Comparison of ENCODE assay signal across 22 cellular contexts in genomic region chrX:123254457-123254856, GRCh38.
DNase-seq lines count a peak whose midpoint lies in the region; ATAC-seq, FAIRE-seq and TF ChIP-seq lines count a peak whose summit lies in the region.
"Had no signal": no experiment of that assay in that cellular context is flagged by ENCODE, and none has a peak within 500 bp of the region (broad histone marks: within the 10 kb centered on the region; RNA-seq: fewer than 3 reads in every experiment).

No MANE protein-coding gene starts in this region.

- ATAC-seq in A549 (no peak), left cardiac atrium (no peak)
- ATAC-seq in activated CD8-positive, alpha-beta T cell treated with anti-CD3 and anti-CD28 coated beads for 36 hours = no peak
- ATAC-seq: CD8-positive, alpha-beta T cell; GM12878 had no signal

- H3K9ac ChIP-seq in astrocyte (ENCODE audit: low read length) = no peak overlapping the region
- H3K9ac ChIP-seq: BLaER1 treated with 17β-estradiol and CSF1 and Interleukin-3, amounts not matched to agents 10 nM and 100 nM had no signal

- H4K20me1 ChIP-seq in astrocyte (ENCODE audit: insufficient read depth, low read length) = no peaks in the 10 kb centered on the region
- H4K20me1 ChIP-seq: BLaER1 treated with 17β-estradiol and CSF1 and Interleukin-3, amounts not matched to agents 10 nM and 100 nM had no signal

- H3K27ac Mint-ChIP-seq in astrocyte (ENCODE audit: unreplicated experiment) = no peak overlapping the region
- H3K27ac Mint-ChIP-seq in activated CD8-positive, alpha-beta T cell treated with anti-CD3 and anti-CD28 coated beads for 36 hours = no peak overlapping the region
- H3K27ac Mint-ChIP-seq: B cell; CD4-positive, alpha-beta T cell; CD8-positive, alpha-beta T cell had no signal

- H3K9me3 ChIP-seq in A549 (no peaks in the 10 kb centered on the region), astrocyte (ENCODE audit: insufficient read depth, low read depth, low read length) (no peaks in the 10 kb centered on the region)
- H3K9me3 ChIP-seq: Caco-2 had no signal

- POLR2A ChIA-PET in A549 (lab: Yijun Ruan, JAX) = no interaction called here
- POLR2A ChIA-PET in activated CD8-positive, alpha-beta T cell treated with anti-CD3 and anti-CD28 coated beads for 36 hours (lab: Charles Lee) = no interaction called here

- H3K36me3 ChIP-seq in astrocyte (ENCODE audit: insufficient read depth, low read length) = no peaks in the 10 kb centered on the region
- H3K36me3 ChIP-seq: BLaER1 treated with 17β-estradiol and CSF1 and Interleukin-3, amounts not matched to agents 10 nM and 100 nM had no signal

- CTCF ChIA-PET in A549 (lab: Yijun Ruan, JAX) = no interaction called here
- CTCF ChIA-PET in activated CD8-positive, alpha-beta T cell treated with anti-CD3 and anti-CD28 coated beads for 36 hours (lab: Charles Lee) = no interaction called here

- TF ChIP-seq POLR2A in A549 (IDR thresholded peaks at IDR 0.05; ENCODE audit: low read length) (no peak), H54 (IDR thresholded peaks at IDR 0.05; ENCODE audit: low read depth, low read length) (no peak)

- FAIRE-seq in A549 (lab: Jason Lieb, UNC) (no peak), GM19239 (lab: Jason Lieb, UNC) (peak; percentile 21), astrocyte (lab: Jason Lieb, UNC) (peak; percentile 54), H54 (lab: Jason Lieb, UNC) (no peak)
- FAIRE-seq: A204.1, D721Med, GM12878, GM12892 had no signal

- no peak for DNase-seq in A549 (ENCODE audit: low read depth in 1 of 2, low spot score in 1 of 2)
- no peak for DNase-seq in GM19239 (ENCODE audit: insufficient read length, low spot score)
- no peak for DNase-seq in astrocyte (ENCODE audit: low read depth)
- DNase-seq in activated CD8-positive, alpha-beta T cell treated with anti-CD3 and anti-CD28 coated beads for 36 hours = no peak
- DNase-seq in left cardiac atrium = no peak
- no peak for DNase-seq in H54 (ENCODE audit: insufficient read length, low spot score)
- DNase-seq: 8988T; AML-193; Caco-2; Calu3; CD4-positive, alpha-beta T cell; CD8-positive, alpha-beta T cell; DND-41; EL; GDM1 had no signal

- H3K4me3 Mint-ChIP-seq in astrocyte (ENCODE audit: unreplicated experiment) = no peak overlapping the region
- no peak overlapping the region for H3K4me3 Mint-ChIP-seq in activated CD8-positive, alpha-beta T cell treated with anti-CD3 and anti-CD28 coated beads for 36 hours
- H3K4me3 Mint-ChIP-seq: B cell; CD4-positive, alpha-beta T cell; CD8-positive, alpha-beta T cell had no signal

- WGBS in A549 (ENCODE audit: missing lambda C conversion rate) = 7% methylated on average over 1 of the region's 1 CpG

- no peaks in the 10 kb centered on the region for H3K4me1 Mint-ChIP-seq in astrocyte (ENCODE audit: low read depth, unreplicated experiment)
- H3K4me1 Mint-ChIP-seq in activated CD8-positive, alpha-beta T cell treated with anti-CD3 and anti-CD28 coated beads for 36 hours (ENCODE audit: low read depth) = no peaks in the 10 kb centered on the region
- H3K4me1 Mint-ChIP-seq: B cell had no signal

- H3K27ac ChIP-seq in A549 (no peak overlapping the region), astrocyte (ENCODE audit: low read depth, low read length) (no peak overlapping the region)
- H3K27ac ChIP-seq: BLaER1 treated with 17β-estradiol and CSF1 and Interleukin-3, amounts not matched to agents 10 nM and 100 nM; C4-2B had no signal

- TF ChIP-seq CTCF in A549 (IDR thresholded peaks at IDR 0.05) (no peak), astrocyte (IDR thresholded peaks at IDR 0.05; ENCODE audit: insufficient read depth, low read depth, low read length) (no peak)
- TF ChIP-seq CTCF in activated CD8-positive, alpha-beta T cell treated with anti-CD3 and anti-CD28 coated beads for 36 hours (IDR thresholded peaks at IDR 0.05) = no peak

- no peaks in the 10 kb centered on the region for H3K4me1 ChIP-seq in A549
- H3K4me1 ChIP-seq in astrocyte (ENCODE audit: insufficient read depth, low read length) = no peaks in the 10 kb centered on the region
- H3K4me1 ChIP-seq: BLaER1 treated with 17β-estradiol and CSF1 and Interleukin-3, amounts not matched to agents 10 nM and 100 nM; Caco-2 had no signal

- no peak overlapping the region for H3K4me3 ChIP-seq in A549
- H3K4me3 ChIP-seq in astrocyte (ENCODE audit: insufficient read depth, low read depth, low read length) = no peak overlapping the region
- H3K4me3 ChIP-seq: BLaER1 treated with 17β-estradiol and CSF1 and Interleukin-3, amounts not matched to agents 10 nM and 100 nM; GM12878 had no signal

- H3K4me2 ChIP-seq in A549 = no peak overlapping the region
- H3K4me2 ChIP-seq in astrocyte (ENCODE audit: low read length) = no peak overlapping the region
- H3K4me2 ChIP-seq: BLaER1 treated with 17β-estradiol and CSF1 and Interleukin-3, amounts not matched to agents 10 nM and 100 nM had no signal

- no peak for TF ChIP-seq RAD21 in A549 (conservative IDR thresholded peaks at IDR 0.05 in 1 of 2, IDR thresholded peaks at IDR 0.05 in 1 of 2)

- H3K9me3 Mint-ChIP-seq in astrocyte (ENCODE audit: unreplicated experiment) = peaks cover 5% of the 10 kb centered on the region
- H3K9me3 Mint-ChIP-seq in activated CD8-positive, alpha-beta T cell treated with anti-CD3 and anti-CD28 coated beads for 36 hours = no peaks in the 10 kb centered on the region
- H3K9me3 Mint-ChIP-seq: CD4-positive, alpha-beta T cell; CD8-positive, alpha-beta T cell had no signal

- H3K27me3 ChIP-seq in astrocyte (ENCODE audit: insufficient read depth, low read length) = no peaks in the 10 kb centered on the region

- TF ChIP-seq EP300 in A549 (IDR thresholded peaks at IDR 0.05) = no peak

- peaks cover 15% of the 10 kb centered on the region for H3K36me3 Mint-ChIP-seq in astrocyte (ENCODE audit: low read depth, unreplicated experiment)
- H3K36me3 Mint-ChIP-seq in activated CD8-positive, alpha-beta T cell treated with anti-CD3 and anti-CD28 coated beads for 36 hours (ENCODE audit: low read depth) = no peaks in the 10 kb centered on the region
- H3K36me3 Mint-ChIP-seq: CD8-positive, alpha-beta T cell had no signal

- H2AFZ ChIP-seq in astrocyte (ENCODE audit: low read depth, low read length) = no peak overlapping the region

- intact Hi-C loops in activated CD8-positive, alpha-beta T cell treated with anti-CD3 and anti-CD28 coated beads for 36 hours (cut with micrococcal nuclease) = no loop called here
- intact Hi-C loops in left cardiac atrium (cut with DNase I) = no loop called here

- H3K27me3 Mint-ChIP-seq in astrocyte (ENCODE audit: low read depth, unreplicated experiment) = no peaks in the 10 kb centered on the region
- H3K27me3 Mint-ChIP-seq in activated CD8-positive, alpha-beta T cell treated with anti-CD3 and anti-CD28 coated beads for 36 hours = no peaks in the 10 kb centered on the region
- H3K27me3 Mint-ChIP-seq: B cell had no signal

- no peaks in the 10 kb centered on the region for H3K79me2 ChIP-seq in astrocyte (ENCODE audit: insufficient read depth, low read length)

TF ChIP-seq in A549, 52 proteins besides CTCF, POLR2A, EP300 and RAD21:
- peak; percentile 80 for TF ChIP-seq MAFK (IDR thresholded peaks at IDR 0.05; ENCODE audit: partially characterized antibody)
- TF ChIP-seq RFX5 (IDR thresholded peaks at IDR 0.05) = no peak
- TF ChIP-seq HOXB5 (CRISPR knock-in tag; IDR thresholded peaks at IDR 0.05) = no peak
